ENCODE assay signal across 9 cellular contexts in the genomic region with DNA sequence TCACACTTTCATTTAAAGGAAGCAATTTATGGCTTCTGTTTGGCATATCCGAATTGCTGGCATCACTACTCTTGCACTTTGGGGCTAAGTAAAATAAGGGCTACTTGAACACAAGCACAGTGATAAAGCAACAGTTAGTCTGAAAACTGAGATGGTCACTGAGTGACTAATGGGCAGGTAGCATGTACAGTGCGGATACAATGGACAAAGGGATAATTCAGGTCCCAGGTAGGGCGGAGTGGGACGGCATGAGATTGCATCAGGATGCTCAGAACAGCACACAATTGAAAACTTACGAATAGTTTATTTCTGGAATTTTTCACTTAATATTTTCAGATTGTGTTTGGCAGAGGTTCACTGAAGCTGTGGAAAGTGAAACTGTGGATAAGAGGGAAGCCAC. TPM values are rescaled to one million over a fixed set of nuclear protein-coding genes. Genes with fewer than 3 reads are reported as not detected.
"Had no signal": no experiment of that assay in that cellular context is flagged by ENCODE, and none has a peak within 500 bp of the region (broad histone marks: within the 10 kb centered on the region; RNA-seq: fewer than 3 reads in every experiment).

No MANE protein-coding gene starts in this region.

- H3K9me3 Mint-ChIP-seq: GM23338, H9, IgD-negative memory B cell had no signal

- H3K36me3 Mint-ChIP-seq: IgD-negative memory B cell had no signal

- DNase-seq: H9, HCEC 1CT, KBM-7 had no signal

- H3K4me1 Mint-ChIP-seq: GM23338, H9, IgD-negative memory B cell had no signal

- H3K4me3 ChIP-seq: GM23338 had no signal

- H3K4me3 Mint-ChIP-seq: GM23338, H9, IgD-negative memory B cell had no signal

- H2AFZ ChIP-seq: GM23338 had no signal

- FAIRE-seq: H1, H54, HTR-8/SVneo had no signal

- H3K27ac Mint-ChIP-seq: GM23338, H9, IgD-negative memory B cell had no signal

- ATAC-seq: GM23338 had no signal

- H3K4me2 ChIP-seq: GM23338 had no signal

RNA-seq across cellular contexts. Expression of a gene that starts 9.2 kb away (rescaled TPM):
- total RNA-seq: GM23338, H1, H9, HT-29 had no signal
- polyA plus RNA-seq: GM23338, H1, IgD-negative memory B cell had no signal
